8 cellular contexts compared by ENCODE assay signal in genomic region chr12:62760779-62761178, GRCh38.
DNase-seq lines count a peak whose midpoint lies in the region; ATAC-seq, FAIRE-seq and TF ChIP-seq lines count a peak whose summit lies in the region.

No MANE protein-coding gene starts in this region.

- POLR2A ChIA-PET in HepG2 (lab: Yijun Ruan, JAX) = no interaction called here

- TF ChIP-seq EP300 in HepG2 (IDR thresholded peaks at IDR 0.05; ENCODE audit: low read depth in 2 of 2, low read length in 2 of 2) (peak in 1 of 2 experiments; percentile 84; a peak in 2 of 4 replicates), HepG2 (CRISPR knock-in tag; IDR thresholded peaks at IDR 0.05; ENCODE audit: borderline replicate concordance) (peak; percentile 39; the same call in 1 of the 2 replicates)

- 3% methylated on average over 2 of the region's 2 CpGs for WGBS in HepG2 (ENCODE audit: low lambda C conversion rate)

- H3K4me3 ChIP-seq in LNCaP clone FGC (ENCODE audit: low read depth, low read length) (no peak overlapping the region), HepG2 (replicated peaks in 1 of 3; ENCODE audit: insufficient read depth in 1 of 3, low read depth in 2 of 3, low read length in 3 of 3) (no peak overlapping the region)

- H3K9ac ChIP-seq in HepG2 (ENCODE audit: insufficient read depth, low read depth, low read length) = no peak overlapping the region

- H3K4me1 ChIP-seq in HepG2 (ENCODE audit: insufficient read depth, low read length) = peaks cover 56% of the 10 kb centered on the region

- peaks cover 4 to 44% of the 10 kb centered on the region in 2 experiments for H3K36me3 ChIP-seq in HepG2 (replicated peaks in 1 of 2; ENCODE audit: control insufficient read depth in 1 of 2, insufficient read depth in 2 of 2, low read length in 2 of 2)

- TF ChIP-seq CTCF in LNCaP clone FGC (IDR thresholded peaks at IDR 0.05; ENCODE audit: control insufficient read depth, extremely low read depth, insufficient read depth) = no peak
- TF ChIP-seq CTCF in HepG2 (CRISPR knock-in tag; IDR thresholded peaks at IDR 0.05) = no peak

- BruUV-seq in HepG2 (replicated peaks; lab: Mats Ljungman, UMichigan) = no TSS peak

- peak overlapping the region; percentile 40 for H3K4me2 ChIP-seq in HepG2 (ENCODE audit: low read depth, low read length)

- no peak overlapping the region for H2AFZ ChIP-seq in HepG2 (ENCODE audit: low read length)

- in situ Hi-C loops in HepG2 (cut with HindIII; ENCODE audit: extremely low pct_ligation_motif_present, low pct_unique_long_range_greater_than_20kb) = no loop called here

- FAIRE-seq in HepG2 (lab: Jason Lieb, UNC) = peak; percentile 86

- no peak for TF ChIP-seq RAD21 in HepG2 (CRISPR knock-in tag; IDR thresholded peaks at IDR 0.05)

- ATAC-seq in GM18858 (IDR thresholded peaks at IDR 0.05; ENCODE audit: unreplicated experiment) (peak; percentile 88), HG02571 (IDR thresholded peaks at IDR 0.05; ENCODE audit: unreplicated experiment) (peak; percentile 88), HepG2 (peak; percentile 96)

- H3K27me3 ChIP-seq in HepG2 (ENCODE audit: control insufficient read depth in 1 of 2, insufficient read depth in 2 of 2, low read length in 2 of 2) = no peaks in the 10 kb centered on the region

- CTCF ChIA-PET in HepG2 (lab: Yijun Ruan, JAX; ENCODE audit: low intra/inter-chr PET ratio, low total read pairs) = no interaction called here

- H3K27ac ChIP-seq in HepG2 (ENCODE audit: extremely low read length, insufficient read depth, low read length) = peak overlapping the region; percentile 42

- no peaks in the 10 kb centered on the region for H3K79me2 ChIP-seq in HepG2 (ENCODE audit: insufficient read depth, low read length)

- intact Hi-C loops in HepG2 (cut with micrococcal nuclease; ENCODE audit: unreplicated experiment) = no loop called here

- H4K20me1 ChIP-seq in HepG2 (ENCODE audit: insufficient read depth, low read length) = peaks cover 9% of the 10 kb centered on the region

- no peaks in the 10 kb centered on the region for H3K9me3 ChIP-seq in HepG2 (ENCODE audit: low read length)

- DNase-seq in LNCaP clone FGC (ENCODE audit: low read depth) (peak; percentile 15), HepG2 (ENCODE audit: low spot score) (peak; percentile 78), dedifferentiated amniotic fluid mesenchymal stem cell (ENCODE audit: extremely low spot score) (no peak), CD1c-positive myeloid dendritic cell (ENCODE audit: extremely low spot score) (no peak), islet precursor cell (no peak), UCSD-AML1 (lab: John Stamatoyannopoulos, UW; ENCODE audit: unreplicated experiment) (no peak)

- TF ChIP-seq POLR2A in HepG2 (IDR thresholded peaks at IDR 0.05; ENCODE audit: insufficient read depth in 1 of 2, low read depth in 2 of 2, low read length in 2 of 2) = no peak

TF ChIP-seq in HepG2, 621 proteins besides CTCF, POLR2A, EP300 and RAD21 (continues in another document):
- TF ChIP-seq MLXIP (CRISPR knock-in tag; IDR thresholded peaks at IDR 0.05; ENCODE audit: borderline replicate concordance) = no peak
- peak; percentile 71 for TF ChIP-seq NR2F2 (IDR thresholded peaks at IDR 0.05; ENCODE audit: borderline replicate concordance, low read depth)
- peak; percentile 41; the same call in 1 of the 2 replicates for TF ChIP-seq AHDC1 (CRISPR knock-in tag; IDR thresholded peaks at IDR 0.05; ENCODE audit: borderline replicate concordance)
- TF ChIP-seq DMTF1 (CRISPR knock-in tag; IDR thresholded peaks at IDR 0.05) = no peak

Comparison
In these comparisons a context has a peak if more than half of its experiments do, and no peak if none do; other contexts are left out.
1. DNase-seq: peak in LNCaP clone FGC (single experiment) and HepG2 (single experiment); none in dedifferentiated amniotic fluid mesenchymal stem cell (single experiment), CD1c-positive myeloid dendritic cell (single experiment), islet precursor cell (single experiment) and UCSD-AML1 (single experiment).
2. Peak in every context shown above with its lines, with median percentiles within 50 percentile points of each other: ATAC-seq.